ENCODE assay signal across 27 cellular contexts in the genomic region with DNA sequence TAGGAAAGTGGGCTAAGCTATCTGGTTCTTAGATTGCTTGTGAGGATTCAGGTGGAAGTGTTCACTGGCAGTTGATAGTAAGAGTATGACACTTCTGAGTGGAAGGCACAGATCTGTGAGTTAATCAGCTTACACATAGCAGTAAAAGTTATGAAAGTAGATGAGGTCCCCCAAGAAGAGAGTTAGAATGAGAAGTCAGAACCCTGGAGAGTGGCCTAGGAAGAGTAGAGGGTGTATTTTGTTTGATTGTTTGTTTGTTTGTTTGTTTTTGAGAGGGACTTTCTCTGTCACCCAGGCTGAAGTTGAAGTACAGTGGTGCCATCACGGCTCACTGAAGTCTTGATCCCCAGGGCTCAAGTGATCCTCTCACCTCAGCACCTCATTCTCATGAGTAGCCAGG.
"Had no signal": no experiment of that assay in that cellular context is flagged by ENCODE, and none has a peak within 500 bp of the region (broad histone marks: within the 10 kb centered on the region; RNA-seq: fewer than 3 reads in every experiment).

No MANE protein-coding gene starts in this region.

- H3K4me3 ChIP-seq: breast epithelium, esophagus muscularis mucosa, heart left ventricle, left lung, lung, mucosa of descending colon, psoas muscle, smooth muscle cell, tibial nerve had no signal

- H3K27me3 Mint-ChIP-seq: activated T-cell treated with anti-CD3 and anti-CD28 coated beads, Interleukin-2, amount 50 U/mL, for 24 hours; dendritic cell treated with granulocyte-macrophage colony-stimulating factor and Interleukin-4, amounts not matched to agents 40 ng/mL and 50 ng/mL, for 4 days had no signal

- ATAC-seq: activated naive CD4-positive, alpha-beta T cell treated with anti-CD3 and anti-CD28 coated beads, Interleukin-2, amount 50 U/mL, for 72 hours; foreskin keratinocyte; heart left ventricle; left lung; mucosa of descending colon; psoas muscle had no signal

- H3K27ac ChIP-seq: breast epithelium, esophagus muscularis mucosa, foreskin keratinocyte, heart left ventricle, left lung, parathyroid adenoma, psoas muscle, tibial nerve had no signal

- FAIRE-seq: islet of Langerhans had no signal

- DNase-seq: activated CD4-positive, alpha-beta T cell treated with anti-CD3 and anti-CD28 coated beads for 4 hours; activated CD4-positive, alpha-beta T cell treated with anti-CD3 and anti-CD28 coated beads, Interleukin-2, amount 50 U/mL, for 4 hours; activated CD8-positive, alpha-beta memory T cell treated with anti-CD3 and anti-CD28 coated beads, Interleukin-2, amount 50 U/mL, for 4 hours; activated gamma-delta T cell treated with Interleukin-2 at 50 U/mL for 16 hours; activated T-cell treated with anti-CD3 and anti-CD28 coated beads, Interleukin-2, amount 50 U/mL, for 24 hours; central memory CD4-positive, alpha-beta T cell; foreskin keratinocyte; heart left ventricle; left lung; mucosa of descending colon; occipital lobe; psoas muscle; stimulated activated CD4-positive, alpha-beta T cell treated with anti-CD3 and anti-CD28 coated beads, Interleukin-1b, Interleukin-23, amount 100 ng/mL, for 48 hours; stimulated activated CD4-positive, alpha-beta T cell treated with anti-CD3 and anti-CD28 coated beads, Interleukin-4, amount 100 ng/mL, for 4 hours; stimulated activated CD8-positive, alpha-beta memory T cell treated with anti-CD3 and anti-CD28 coated beads, Interleukin-4, amount 100 ng/mL, for 48 hours; stimulated activated naive CD4-positive, alpha-beta T cell; T-helper 2 cell had no signal

- H3K4me1 Mint-ChIP-seq: neural crest cell had no signal

- H3K9me3 Mint-ChIP-seq: activated T-cell treated with anti-CD3 and anti-CD28 coated beads, Interleukin-2, amount 50 U/mL, for 24 hours; dendritic cell treated with granulocyte-macrophage colony-stimulating factor and Interleukin-4, amounts not matched to agents 40 ng/mL and 50 ng/mL, for 4 days had no signal

- H3K9me3 ChIP-seq: breast epithelium, esophagus muscularis mucosa, heart left ventricle, left lung, mucosa of descending colon, psoas muscle, tibial nerve had no signal

- H3K27ac Mint-ChIP-seq: activated naive CD4-positive, alpha-beta T cell treated with anti-CD3 and anti-CD28 coated beads, Interleukin-2, amount 50 U/mL, for 72 hours; activated T-cell treated with anti-CD3 and anti-CD28 coated beads, Interleukin-2, amount 50 U/mL, for 24 hours; dendritic cell treated with granulocyte-macrophage colony-stimulating factor and Interleukin-4, amounts not matched to agents 40 ng/mL and 50 ng/mL, for 4 days had no signal

- H3K4me3 Mint-ChIP-seq: activated T-cell treated with anti-CD3 and anti-CD28 coated beads, Interleukin-2, amount 50 U/mL, for 24 hours; dendritic cell treated with granulocyte-macrophage colony-stimulating factor and Interleukin-4, amounts not matched to agents 40 ng/mL and 50 ng/mL, for 4 days; neural crest cell had no signal

- H3K36me3 ChIP-seq: breast epithelium, left lung had no signal

- H3K4me1 ChIP-seq: breast epithelium, esophagus muscularis mucosa, foreskin keratinocyte, left lung, parathyroid adenoma, tibial nerve had no signal

- H3K4me2 ChIP-seq: smooth muscle cell had no signal

- H3K27me3 ChIP-seq: breast epithelium, esophagus muscularis mucosa, foreskin keratinocyte, heart left ventricle, left lung, tibial nerve had no signal
